ENCODE assay signal across 13 cellular contexts in genomic region chr1:30877205-30877912, GRCh38. TPM values are rescaled to one million over a fixed set of nuclear protein-coding genes. Genes with fewer than 3 reads are reported as not detected.
DNase-seq lines count a peak whose midpoint lies in the region; ATAC-seq and TF ChIP-seq lines count a peak whose summit lies in the region.
"Had no signal": no experiment of that assay in that cellular context is flagged by ENCODE, and none has a peak within 500 bp of the region (broad histone marks: within the 10 kb centered on the region; RNA-seq: fewer than 3 reads in every experiment).

No MANE protein-coding gene starts in this region.

- no peaks in the 10 kb centered on the region for H3K9me3 ChIP-seq in psoas muscle
- H3K9me3 ChIP-seq in MG63, result no peaks in the 10 kb centered on the region

- ATAC-seq in Right ventricle myocardium superior (ENCODE audit: poor library complexity) (peak; percentile 87), psoas muscle (peak in 3 of 4 donors; percentile 52 to 70 (median 54)), HG03432 (IDR thresholded peaks at IDR 0.05; ENCODE audit: unreplicated experiment) (no peak)
- no peak for ATAC-seq in activated CD4-positive, CD25-positive, alpha-beta regulatory T cell treated with anti-CD3 and anti-CD28 coated beads, Interleukin-2, amount 50 U/mL, for 24 hours
- ATAC-seq: naive thymus-derived CD8-positive, alpha-beta T cell had no signal

- DNase-seq in EH (ENCODE audit: low read depth) (peak; percentile 78), astrocyte of the hippocampus (ENCODE audit: low read depth, low spot score) (peak; percentile 54), Right ventricle myocardium superior (peak; percentile 90), psoas muscle (peak; percentile 79 to 83), MG63 (no peak)
- no peak for DNase-seq in stimulated activated CD4-positive, alpha-beta T cell treated with anti-CD3 and anti-CD28 coated beads, Interleukin-4, amount 100 ng/mL, for 1 hour
- DNase-seq: activated CD4-positive, alpha-beta T cell treated with anti-CD3 and anti-CD28 coated beads for 4 hours; cortex of kidney; DMS79 treated with DMSO at 0.1 percent for 48 hours; naive thymus-derived CD8-positive, alpha-beta T cell; NCI-H69 had no signal

- no peak overlapping the region for H3K27ac ChIP-seq in psoas muscle

- intact Hi-C loops in Right ventricle myocardium superior (cut with DNase I) (no loop called here), psoas muscle (cut with DNase I) (no loop called here)

- no peak for TF ChIP-seq CTCF in psoas muscle (IDR thresholded peaks at IDR 0.05)

- H3K27me3 ChIP-seq in psoas muscle (ENCODE audit: insufficient read depth in 3 of 3, low read length in 2 of 3) (peaks cover 0 to 6% (median 0%) of the 10 kb centered on the region in 3 donors), MG63 (no peaks in the 10 kb centered on the region)

- 58 to 61% (median 59%) methylated on average over 10 of the region's 10 CpGs for WGBS in psoas muscle, 3 donors

- H3K4me3 ChIP-seq in psoas muscle (no peak overlapping the region), MG63 (no peak overlapping the region)

- H3K36me3 ChIP-seq in psoas muscle (ENCODE audit: insufficient read depth in 1 of 2, low read depth in 1 of 2) (peaks cover 0 to 2% of the 10 kb centered on the region in 2 donors), MG63 (no peaks in the 10 kb centered on the region)

- H3K4me1 ChIP-seq in psoas muscle, result no peaks in the 10 kb centered on the region

RNA-seq across cellular contexts. Expression of gene SDC3, which starts 31.2 kb away (rescaled TPM):
- total RNA-seq in Right ventricle myocardium superior, result 19.9 TPM
- 10 to 100 TPM in 2 of 4 donors, 1 to 10 TPM in 2; 6.8 to 11.6 (median 10.1) TPM for total RNA-seq in psoas muscle
- 1 to 10 TPM; 3.3 to 4.8 (median 4.5) TPM for polyA plus RNA-seq in psoas muscle
- 12.1 and 12.3 TPM in 2 replicates for total RNA-seq in MG63 (2014; rRNA removed; shearing (Covaris generic); ENCODE audit: low replicate concordance)
- polyA plus RNA-seq: naive thymus-derived CD8-positive, alpha-beta T cell had no signal

Comparison
In these comparisons a context has a peak if more than half of its experiments do, and no peak if none do; other contexts are left out.
1. DNase-seq: peak in EH (single experiment), astrocyte of the hippocampus (single experiment), Right ventricle myocardium superior (single experiment) and psoas muscle (2 of 2); none in MG63 (single experiment) and stimulated activated CD4-positive, alpha-beta T cell treated with anti-CD3 and anti-CD28 coated beads, Interleukin-4, amount 100 ng/mL, for 1 hour (single experiment).
2. ATAC-seq: peak in Right ventricle myocardium superior (single experiment) and psoas muscle (3 of 4); none in HG03432 (single experiment) and activated CD4-positive, CD25-positive, alpha-beta regulatory T cell treated with anti-CD3 and anti-CD28 coated beads, Interleukin-2, amount 50 U/mL, for 24 hours (0 of 2).